ENCODE assay signal across 1 cellular context in the genomic region with DNA sequence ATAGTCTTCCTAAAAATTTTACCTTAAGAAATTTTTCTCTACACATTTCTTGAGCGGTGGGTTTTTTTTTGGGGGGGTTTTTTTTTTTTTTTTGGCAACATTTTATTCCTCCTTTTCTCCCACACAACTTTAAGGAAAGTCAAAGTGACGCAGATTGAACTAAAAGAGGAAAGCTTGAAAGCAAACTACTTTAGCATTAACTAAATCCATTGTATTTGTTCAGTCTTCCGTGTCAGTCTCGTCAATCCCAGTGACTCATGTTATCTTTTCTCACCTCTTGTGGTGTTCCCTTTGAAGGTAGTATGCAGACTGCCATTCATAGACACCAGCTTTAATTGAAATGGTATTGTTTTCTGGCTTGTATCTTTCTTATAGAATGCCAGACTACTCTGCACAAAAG.
A peak's percentile ranks its signal among the peaks of the same experiment; 100 is the strongest.
TF ChIP-seq lines count a peak whose summit lies in the region.

No MANE protein-coding gene starts in this region.

TF ChIP-seq in GM12878, 131 proteins besides CTCF, POLR2A, EP300 and RAD21 (continues in another document):
- TF ChIP-seq WRNIP1 (IDR thresholded peaks at IDR 0.05; ENCODE audit: borderline replicate concordance, low read depth, low read length) = no peak
- TF ChIP-seq, protein P1, sequence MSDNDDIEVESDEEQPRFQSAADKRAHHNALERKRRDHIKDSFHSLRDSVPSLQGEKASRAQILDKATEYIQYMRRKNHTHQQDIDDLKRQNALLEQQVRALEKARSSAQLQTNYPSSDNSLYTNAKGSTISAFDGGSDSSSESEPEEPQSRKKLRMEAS (IDR thresholded peaks at IDR 0.05; ENCODE audit: low read depth, low read length) = no peak
- TF ChIP-seq RB1 (IDR thresholded peaks at IDR 0.05; ENCODE audit: borderline replicate concordance) = no peak
- peak; percentile 97 for TF ChIP-seq MTA2 (IDR thresholded peaks at IDR 0.05; ENCODE audit: low read depth)
- TF ChIP-seq, protein P2, sequence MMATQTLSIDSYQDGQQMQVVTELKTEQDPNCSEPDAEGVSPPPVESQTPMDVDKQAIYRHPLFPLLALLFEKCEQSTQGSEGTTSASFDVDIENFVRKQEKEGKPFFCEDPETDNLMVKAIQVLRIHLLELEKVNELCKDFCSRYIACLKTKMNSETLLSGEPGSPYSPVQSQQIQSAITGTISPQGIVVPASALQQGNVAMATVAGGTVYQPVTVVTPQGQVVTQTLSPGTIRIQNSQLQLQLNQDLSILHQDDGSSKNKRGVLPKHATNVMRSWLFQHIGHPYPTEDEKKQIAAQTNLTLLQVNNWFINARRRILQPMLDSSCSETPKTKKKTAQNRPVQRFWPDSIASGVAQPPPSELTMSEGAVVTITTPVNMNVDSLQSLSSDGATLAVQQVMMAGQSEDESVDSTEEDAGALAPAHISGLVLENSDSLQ (IDR thresholded peaks at IDR 0.05) = peak; percentile 89
- no peak for TF ChIP-seq FOS (IDR thresholded peaks at IDR 0.05; ENCODE audit: borderline replicate concordance, extremely low read depth, insufficient read length)
- peak; percentile 67; the same call in 1 of the 2 replicates for TF ChIP-seq CHD2 (IDR thresholded peaks at IDR 0.05; ENCODE audit: borderline replicate concordance, low read depth, low read length)
- TF ChIP-seq ZNF384 (IDR thresholded peaks at IDR 0.05; ENCODE audit: borderline replicate concordance, low read depth, low read length) = peak; percentile 84
- TF ChIP-seq CREM (IDR thresholded peaks at IDR 0.05; ENCODE audit: low read depth) = peak; percentile 64; the same call in 1 of the 2 replicates
- TF ChIP-seq ASH2L (IDR thresholded peaks at IDR 0.05; ENCODE audit: borderline replicate concordance, low read depth) = no peak
- peak; percentile 43 for TF ChIP-seq JUNB (IDR thresholded peaks at IDR 0.05)
- peak; percentile 70; the same call in 1 of the 2 replicates for TF ChIP-seq BCL11A (IDR thresholded peaks at IDR 0.05; ENCODE audit: low read depth, low read length)
- TF ChIP-seq, protein P3, sequence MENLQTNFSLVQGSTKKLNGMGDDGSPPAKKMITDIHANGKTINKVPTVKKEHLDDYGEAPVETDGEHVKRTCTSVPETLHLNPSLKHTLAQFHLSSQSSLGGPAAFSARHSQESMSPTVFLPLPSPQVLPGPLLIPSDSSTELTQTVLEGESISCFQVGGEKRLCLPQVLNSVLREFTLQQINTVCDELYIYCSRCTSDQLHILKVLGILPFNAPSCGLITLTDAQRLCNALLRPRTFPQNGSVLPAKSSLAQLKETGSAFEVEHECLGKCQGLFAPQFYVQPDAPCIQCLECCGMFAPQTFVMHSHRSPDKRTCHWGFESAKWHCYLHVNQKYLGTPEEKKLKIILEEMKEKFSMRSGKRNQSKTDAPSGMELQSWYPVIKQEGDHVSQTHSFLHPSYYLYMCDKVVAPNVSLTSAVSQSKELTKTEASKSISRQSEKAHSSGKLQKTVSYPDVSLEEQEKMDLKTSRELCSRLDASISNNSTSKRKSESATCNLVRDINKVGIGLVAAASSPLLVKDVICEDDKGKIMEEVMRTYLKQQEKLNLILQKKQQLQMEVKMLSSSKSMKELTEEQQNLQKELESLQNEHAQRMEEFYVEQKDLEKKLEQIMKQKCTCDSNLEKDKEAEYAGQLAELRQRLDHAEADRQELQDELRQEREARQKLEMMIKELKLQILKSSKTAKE (IDR thresholded peaks at IDR 0.05; ENCODE audit: low read depth, poor library complexity, severe bottlenecking) = peak; percentile 85
- peak; percentile 46; the same call in 1 of the 2 replicates for TF ChIP-seq MEF2A (IDR thresholded peaks at IDR 0.05; ENCODE audit: insufficient read depth, low read depth, low read length)
- no peak for TF ChIP-seq HDAC2 (IDR thresholded peaks at IDR 0.05)
- TF ChIP-seq SIX5 (IDR thresholded peaks at IDR 0.05; ENCODE audit: low read depth, low read length, severe bottlenecking) = no peak
- TF ChIP-seq SMAD1 (IDR thresholded peaks at IDR 0.05; ENCODE audit: low read depth, partially characterized antibody) = no peak
- TF ChIP-seq, protein P4, sequence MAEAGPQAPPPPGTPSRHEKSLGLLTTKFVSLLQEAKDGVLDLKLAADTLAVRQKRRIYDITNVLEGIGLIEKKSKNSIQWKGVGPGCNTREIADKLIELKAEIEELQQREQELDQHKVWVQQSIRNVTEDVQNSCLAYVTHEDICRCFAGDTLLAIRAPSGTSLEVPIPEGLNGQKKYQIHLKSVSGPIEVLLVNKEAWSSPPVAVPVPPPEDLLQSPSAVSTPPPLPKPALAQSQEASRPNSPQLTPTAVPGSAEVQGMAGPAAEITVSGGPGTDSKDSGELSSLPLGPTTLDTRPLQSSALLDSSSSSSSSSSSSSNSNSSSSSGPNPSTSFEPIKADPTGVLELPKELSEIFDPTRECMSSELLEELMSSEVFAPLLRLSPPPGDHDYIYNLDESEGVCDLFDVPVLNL (IDR thresholded peaks at IDR 0.05; ENCODE audit: low read depth, low read length) = no peak
- peak; percentile 87 for TF ChIP-seq NBN (IDR thresholded peaks at IDR 0.05)
- no peak for TF ChIP-seq SMAD5 (IDR thresholded peaks at IDR 0.05; ENCODE audit: low read depth)
- no peak for TF ChIP-seq HDGF (IDR thresholded peaks at IDR 0.05)
- TF ChIP-seq KDM1A (IDR thresholded peaks at IDR 0.05; ENCODE audit: borderline replicate concordance) = no peak
- TF ChIP-seq PAX5 (IDR thresholded peaks at IDR 0.05; ENCODE audit: borderline replicate concordance, low read depth, low read length) = peak; percentile 91; the same call in 1 of the 2 replicates
- no peak for TF ChIP-seq PML (IDR thresholded peaks at IDR 0.05; ENCODE audit: low read length)
- TF ChIP-seq CBFB (IDR thresholded peaks at IDR 0.05; ENCODE audit: low read depth) = no peak
- TF ChIP-seq, protein P5, sequence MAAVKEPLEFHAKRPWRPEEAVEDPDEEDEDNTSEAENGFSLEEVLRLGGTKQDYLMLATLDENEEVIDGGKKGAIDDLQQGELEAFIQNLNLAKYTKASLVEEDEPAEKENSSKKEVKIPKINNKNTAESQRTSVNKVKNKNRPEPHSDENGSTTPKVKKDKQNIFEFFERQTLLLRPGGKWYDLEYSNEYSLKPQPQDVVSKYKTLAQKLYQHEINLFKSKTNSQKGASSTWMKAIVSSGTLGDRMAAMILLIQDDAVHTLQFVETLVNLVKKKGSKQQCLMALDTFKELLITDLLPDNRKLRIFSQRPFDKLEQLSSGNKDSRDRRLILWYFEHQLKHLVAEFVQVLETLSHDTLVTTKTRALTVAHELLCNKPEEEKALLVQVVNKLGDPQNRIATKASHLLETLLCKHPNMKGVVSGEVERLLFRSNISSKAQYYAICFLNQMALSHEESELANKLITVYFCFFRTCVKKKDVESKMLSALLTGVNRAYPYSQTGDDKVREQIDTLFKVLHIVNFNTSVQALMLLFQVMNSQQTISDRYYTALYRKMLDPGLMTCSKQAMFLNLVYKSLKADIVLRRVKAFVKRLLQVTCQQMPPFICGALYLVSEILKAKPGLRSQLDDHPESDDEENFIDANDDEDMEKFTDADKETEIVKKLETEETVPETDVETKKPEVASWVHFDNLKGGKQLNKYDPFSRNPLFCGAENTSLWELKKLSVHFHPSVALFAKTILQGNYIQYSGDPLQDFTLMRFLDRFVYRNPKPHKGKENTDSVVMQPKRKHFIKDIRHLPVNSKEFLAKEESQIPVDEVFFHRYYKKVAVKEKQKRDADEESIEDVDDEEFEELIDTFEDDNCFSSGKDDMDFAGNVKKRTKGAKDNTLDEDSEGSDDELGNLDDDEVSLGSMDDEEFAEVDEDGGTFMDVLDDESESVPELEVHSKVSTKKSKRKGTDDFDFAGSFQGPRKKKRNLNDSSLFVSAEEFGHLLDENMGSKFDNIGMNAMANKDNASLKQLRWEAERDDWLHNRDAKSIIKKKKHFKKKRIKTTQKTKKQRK (IDR thresholded peaks at IDR 0.05; ENCODE audit: low read depth, low read length) = no peak
- TF ChIP-seq IKZF2 (IDR thresholded peaks at IDR 0.05) = peak; percentile 99
- peak; percentile 91 for TF ChIP-seq DPF2 (IDR thresholded peaks at IDR 0.05)
- peak; percentile 95 for TF ChIP-seq IKZF1 (conservative IDR thresholded peaks at IDR 0.05)
- TF ChIP-seq, protein P6, sequence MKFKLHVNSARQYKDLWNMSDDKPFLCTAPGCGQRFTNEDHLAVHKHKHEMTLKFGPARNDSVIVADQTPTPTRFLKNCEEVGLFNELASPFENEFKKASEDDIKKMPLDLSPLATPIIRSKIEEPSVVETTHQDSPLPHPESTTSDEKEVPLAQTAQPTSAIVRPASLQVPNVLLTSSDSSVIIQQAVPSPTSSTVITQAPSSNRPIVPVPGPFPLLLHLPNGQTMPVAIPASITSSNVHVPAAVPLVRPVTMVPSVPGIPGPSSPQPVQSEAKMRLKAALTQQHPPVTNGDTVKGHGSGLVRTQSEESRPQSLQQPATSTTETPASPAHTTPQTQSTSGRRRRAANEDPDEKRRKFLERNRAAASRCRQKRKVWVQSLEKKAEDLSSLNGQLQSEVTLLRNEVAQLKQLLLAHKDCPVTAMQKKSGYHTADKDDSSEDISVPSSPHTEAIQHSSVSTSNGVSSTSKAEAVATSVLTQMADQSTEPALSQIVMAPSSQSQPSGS (IDR thresholded peaks at IDR 0.05; ENCODE audit: low read length) = peak; percentile 33; the same call in 1 of the 2 replicates
- TF ChIP-seq, protein P7, sequence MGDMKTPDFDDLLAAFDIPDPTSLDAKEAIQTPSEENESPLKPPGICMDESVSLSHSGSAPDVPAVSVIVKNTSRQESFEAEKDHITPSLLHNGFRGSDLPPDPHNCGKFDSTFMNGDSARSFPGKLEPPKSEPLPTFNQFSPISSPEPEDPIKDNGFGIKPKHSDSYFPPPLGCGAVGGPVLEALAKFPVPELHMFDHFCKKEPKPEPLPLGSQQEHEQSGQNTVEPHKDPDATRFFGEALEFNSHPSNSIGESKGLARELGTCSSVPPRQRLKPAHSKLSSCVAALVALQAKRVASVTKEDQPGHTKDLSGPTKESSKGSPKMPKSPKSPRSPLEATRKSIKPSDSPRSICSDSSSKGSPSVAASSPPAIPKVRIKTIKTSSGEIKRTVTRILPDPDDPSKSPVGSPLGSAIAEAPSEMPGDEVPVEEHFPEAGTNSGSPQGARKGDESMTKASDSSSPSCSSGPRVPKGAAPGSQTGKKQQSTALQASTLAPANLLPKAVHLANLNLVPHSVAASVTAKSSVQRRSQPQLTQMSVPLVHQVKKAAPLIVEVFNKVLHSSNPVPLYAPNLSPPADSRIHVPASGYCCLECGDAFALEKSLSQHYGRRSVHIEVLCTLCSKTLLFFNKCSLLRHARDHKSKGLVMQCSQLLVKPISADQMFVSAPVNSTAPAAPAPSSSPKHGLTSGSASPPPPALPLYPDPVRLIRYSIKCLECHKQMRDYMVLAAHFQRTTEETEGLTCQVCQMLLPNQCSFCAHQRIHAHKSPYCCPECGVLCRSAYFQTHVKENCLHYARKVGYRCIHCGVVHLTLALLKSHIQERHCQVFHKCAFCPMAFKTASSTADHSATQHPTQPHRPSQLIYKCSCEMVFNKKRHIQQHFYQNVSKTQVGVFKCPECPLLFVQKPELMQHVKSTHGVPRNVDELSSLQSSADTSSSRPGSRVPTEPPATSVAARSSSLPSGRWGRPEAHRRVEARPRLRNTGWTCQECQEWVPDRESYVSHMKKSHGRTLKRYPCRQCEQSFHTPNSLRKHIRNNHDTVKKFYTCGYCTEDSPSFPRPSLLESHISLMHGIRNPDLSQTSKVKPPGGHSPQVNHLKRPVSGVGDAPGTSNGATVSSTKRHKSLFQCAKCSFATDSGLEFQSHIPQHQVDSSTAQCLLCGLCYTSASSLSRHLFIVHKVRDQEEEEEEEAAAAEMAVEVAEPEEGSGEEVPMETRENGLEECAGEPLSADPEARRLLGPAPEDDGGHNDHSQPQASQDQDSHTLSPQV (IDR thresholded peaks at IDR 0.05) = peak; percentile 92; the same call in 1 of the 2 replicates
- peak; percentile 43 for TF ChIP-seq SP1 (IDR thresholded peaks at IDR 0.05; ENCODE audit: low read depth, low read length)
- TF ChIP-seq, protein P8, sequence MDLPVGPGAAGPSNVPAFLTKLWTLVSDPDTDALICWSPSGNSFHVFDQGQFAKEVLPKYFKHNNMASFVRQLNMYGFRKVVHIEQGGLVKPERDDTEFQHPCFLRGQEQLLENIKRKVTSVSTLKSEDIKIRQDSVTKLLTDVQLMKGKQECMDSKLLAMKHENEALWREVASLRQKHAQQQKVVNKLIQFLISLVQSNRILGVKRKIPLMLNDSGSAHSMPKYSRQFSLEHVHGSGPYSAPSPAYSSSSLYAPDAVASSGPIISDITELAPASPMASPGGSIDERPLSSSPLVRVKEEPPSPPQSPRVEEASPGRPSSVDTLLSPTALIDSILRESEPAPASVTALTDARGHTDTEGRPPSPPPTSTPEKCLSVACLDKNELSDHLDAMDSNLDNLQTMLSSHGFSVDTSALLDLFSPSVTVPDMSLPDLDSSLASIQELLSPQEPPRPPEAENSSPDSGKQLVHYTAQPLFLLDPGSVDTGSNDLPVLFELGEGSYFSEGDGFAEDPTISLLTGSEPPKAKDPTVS (IDR thresholded peaks at IDR 0.05; ENCODE audit: low read depth, low read length) = no peak
- TF ChIP-seq SIN3A (IDR thresholded peaks at IDR 0.05; ENCODE audit: low read depth, low read length) = no peak
- TF ChIP-seq BACH1 (IDR thresholded peaks at IDR 0.05; ENCODE audit: borderline replicate concordance) = peak; percentile 76; the same call in 1 of the 2 replicates
- peak; percentile 2; the same call in 1 of the 2 replicates for TF ChIP-seq SPI1 (IDR thresholded peaks at IDR 0.05; ENCODE audit: borderline replicate concordance, insufficient read depth, low read depth, low read length)
- TF ChIP-seq GATAD2B (conservative IDR thresholded peaks at IDR 0.05; ENCODE audit: low read depth) = 0 out of 2 replicates have a peak, but pooled peaks have one; percentile 26
- TF ChIP-seq, protein P9, sequence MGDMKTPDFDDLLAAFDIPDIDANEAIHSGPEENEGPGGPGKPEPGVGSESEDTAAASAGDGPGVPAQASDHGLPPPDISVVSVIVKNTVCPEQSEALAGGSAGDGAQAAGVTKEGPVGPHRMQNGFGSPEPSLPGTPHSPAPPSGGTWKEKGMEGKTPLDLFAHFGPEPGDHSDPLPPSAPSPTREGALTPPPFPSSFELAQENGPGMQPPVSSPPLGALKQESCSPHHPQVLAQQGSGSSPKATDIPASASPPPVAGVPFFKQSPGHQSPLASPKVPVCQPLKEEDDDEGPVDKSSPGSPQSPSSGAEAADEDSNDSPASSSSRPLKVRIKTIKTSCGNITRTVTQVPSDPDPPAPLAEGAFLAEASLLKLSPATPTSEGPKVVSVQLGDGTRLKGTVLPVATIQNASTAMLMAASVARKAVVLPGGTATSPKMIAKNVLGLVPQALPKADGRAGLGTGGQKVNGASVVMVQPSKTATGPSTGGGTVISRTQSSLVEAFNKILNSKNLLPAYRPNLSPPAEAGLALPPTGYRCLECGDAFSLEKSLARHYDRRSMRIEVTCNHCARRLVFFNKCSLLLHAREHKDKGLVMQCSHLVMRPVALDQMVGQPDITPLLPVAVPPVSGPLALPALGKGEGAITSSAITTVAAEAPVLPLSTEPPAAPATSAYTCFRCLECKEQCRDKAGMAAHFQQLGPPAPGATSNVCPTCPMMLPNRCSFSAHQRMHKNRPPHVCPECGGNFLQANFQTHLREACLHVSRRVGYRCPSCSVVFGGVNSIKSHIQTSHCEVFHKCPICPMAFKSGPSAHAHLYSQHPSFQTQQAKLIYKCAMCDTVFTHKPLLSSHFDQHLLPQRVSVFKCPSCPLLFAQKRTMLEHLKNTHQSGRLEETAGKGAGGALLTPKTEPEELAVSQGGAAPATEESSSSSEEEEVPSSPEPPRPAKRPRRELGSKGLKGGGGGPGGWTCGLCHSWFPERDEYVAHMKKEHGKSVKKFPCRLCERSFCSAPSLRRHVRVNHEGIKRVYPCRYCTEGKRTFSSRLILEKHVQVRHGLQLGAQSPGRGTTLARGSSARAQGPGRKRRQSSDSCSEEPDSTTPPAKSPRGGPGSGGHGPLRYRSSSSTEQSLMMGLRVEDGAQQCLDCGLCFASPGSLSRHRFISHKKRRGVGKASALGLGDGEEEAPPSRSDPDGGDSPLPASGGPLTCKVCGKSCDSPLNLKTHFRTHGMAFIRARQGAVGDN (IDR thresholded peaks at IDR 0.05) = 0 out of 2 replicates have a peak, but pooled peaks have one; percentile 22
- no peak for TF ChIP-seq RBBP5 (conservative IDR thresholded peaks at IDR 0.05)
- peak; percentile 65; the same call in 1 of the 2 replicates for TF ChIP-seq RUNX3 (IDR thresholded peaks at IDR 0.05; ENCODE audit: low read length)
- TF ChIP-seq FOXK2 (IDR thresholded peaks at IDR 0.05) = no peak
